In genomic region chrX:77910108-77910840, GRCh38 we compare ENCODE assay signal across 1 cellular context.
TF ChIP-seq lines count a peak whose summit lies in the region.

TSS of gene ATP7A (plus strand) at chrX:77910693. CDS start at chrX:77971642, 60,949 bp downstream.

TF ChIP-seq in HEK293, 187 proteins besides CTCF, POLR2A, EP300 and RAD21 (continued from another document):
- no peak for TF ChIP-seq ELK4 (IDR thresholded peaks at IDR 0.05; ENCODE audit: borderline replicate concordance, low read depth, low read length)
- peak; percentile 67 for TF ChIP-seq GLIS1 (tag by site-specific recombination; IDR thresholded peaks at IDR 0.05)
- TF ChIP-seq ZNF701 (tag by site-specific recombination; IDR thresholded peaks at IDR 0.05), result no peak; the same call in 1 of the 2 replicates
- no peak for TF ChIP-seq MEIS1 (CRISPR knock-in tag; IDR thresholded peaks at IDR 0.05; ENCODE audit: borderline replicate concordance)
- TF ChIP-seq ZNF18 (tag by site-specific recombination; IDR thresholded peaks at IDR 0.05), result no peak
- TF ChIP-seq ZNF366 (tag by site-specific recombination; conservative IDR thresholded peaks at IDR 0.05), result peak; percentile 42; the same call in 1 of the 2 replicates
- no peak; the same call in 1 of the 2 replicates for TF ChIP-seq ZBTB20 (tag by site-specific recombination; IDR thresholded peaks at IDR 0.05)
- TF ChIP-seq ZFP3 (tag by site-specific recombination; IDR thresholded peaks at IDR 0.05; ENCODE audit: low read depth), result no peak
- 0 out of 2 replicates have a peak, but pooled peaks have one; percentile 8 for TF ChIP-seq IKZF3 (tag by site-specific recombination; IDR thresholded peaks at IDR 0.05)
- TF ChIP-seq TCF7L2 (IDR thresholded peaks at IDR 0.05; ENCODE audit: borderline replicate concordance, low read depth, low read length), result no peak
- no peak for TF ChIP-seq KLF7 (tag by site-specific recombination; IDR thresholded peaks at IDR 0.05; ENCODE audit: borderline replicate concordance)
- peak; percentile 61 for TF ChIP-seq ZBTB11 (tag by site-specific recombination; conservative IDR thresholded peaks at IDR 0.05; ENCODE audit: low read depth)
- TF ChIP-seq GLI4 (tag by site-specific recombination; IDR thresholded peaks at IDR 0.05), result no peak
- TF ChIP-seq ZNF518A (tag by site-specific recombination; conservative IDR thresholded peaks at IDR 0.05; ENCODE audit: low read depth), result peak; percentile 60; the same call in 1 of the 2 replicates
- TF ChIP-seq ZNF777 (tag by site-specific recombination; IDR thresholded peaks at IDR 0.05; ENCODE audit: borderline replicate concordance), result no peak
- no peak for TF ChIP-seq ZNF785 (tag by site-specific recombination; IDR thresholded peaks at IDR 0.05)
- no peak for TF ChIP-seq ZNF121 (tag by site-specific recombination; IDR thresholded peaks at IDR 0.05)
